Comparison of ENCODE assay signal across 20 cellular contexts in genomic region chr7:134130124-134130523, GRCh38. TPM values are rescaled to one million over a fixed set of nuclear protein-coding genes. Genes with fewer than 3 reads are reported as not detected.
"Had no signal": no experiment of that assay in that cellular context is flagged by ENCODE, and none has a peak within 500 bp of the region (broad histone marks: within the 10 kb centered on the region; RNA-seq: fewer than 3 reads in every experiment).

No MANE protein-coding gene starts in this region.

- ATAC-seq: activated T-cell treated with anti-CD3 and anti-CD28 coated beads, Interleukin-2, amount 50 U/mL, for 72 hours; left lobe of liver; naive thymus-derived CD8-positive, alpha-beta T cell; right lobe of liver had no signal

- H3K27ac Mint-ChIP-seq: activated CD4-positive, alpha-beta T cell treated with anti-CD3 and anti-CD28 coated beads, Interleukin-2, amount 10 ng/mL, durations not matched to agents 7 days and 5 days; activated naive CD8-positive, alpha-beta T cell; activated T-cell treated with anti-CD3 and anti-CD28 coated beads, Interleukin-2, amount 50 U/mL, for 72 hours; progenitor cell of endocrine pancreas had no signal

- H3K9me3 ChIP-seq: colonic mucosa, right lobe of liver, stomach, thoracic aorta had no signal

- H3K27me3 ChIP-seq: colonic mucosa, right lobe of liver, stomach had no signal

- H3K4me3 ChIP-seq: colonic mucosa, right lobe of liver, smooth muscle cell, stomach, thoracic aorta had no signal

- H3K4me3 Mint-ChIP-seq: activated CD4-positive, alpha-beta T cell treated with anti-CD3 and anti-CD28 coated beads, Interleukin-2, amount 10 ng/mL, durations not matched to agents 7 days and 5 days; activated naive CD8-positive, alpha-beta T cell; activated T-cell treated with anti-CD3 and anti-CD28 coated beads, Interleukin-2, amount 50 U/mL, for 72 hours had no signal

- DNase-seq: activated CD4-positive, alpha-beta T cell treated with anti-CD3 and anti-CD28 coated beads, Interleukin-2, amount 10 ng/mL, durations not matched to agents 7 days and 5 days; activated CD8-positive, alpha-beta memory T cell treated with anti-CD3 and anti-CD28 coated beads, Interleukin-2, amount 50 U/mL, for 48 hours; activated gamma-delta T cell treated with Interleukin-2 at 50 U/mL for 16 hours; activated T-cell treated with anti-CD3 and anti-CD28 coated beads, Interleukin-2, amount 50 U/mL, for 72 hours; amniotic stem cell; caudate nucleus; colonic mucosa; effector CD8-positive, alpha-beta T cell; foreskin melanocyte; head of caudate nucleus; mammary epithelial cell; naive thymus-derived CD8-positive, alpha-beta T cell; right lobe of liver; stomach had no signal

- H3K9me3 Mint-ChIP-seq: activated CD4-positive, alpha-beta T cell treated with anti-CD3 and anti-CD28 coated beads, Interleukin-2, amount 10 ng/mL, durations not matched to agents 7 days and 5 days; activated T-cell treated with anti-CD3 and anti-CD28 coated beads, Interleukin-2, amount 50 U/mL, for 72 hours; naive thymus-derived CD8-positive, alpha-beta T cell had no signal

- H3K36me3 Mint-ChIP-seq: activated naive CD8-positive, alpha-beta T cell; naive thymus-derived CD8-positive, alpha-beta T cell had no signal

- H3K36me3 ChIP-seq: colonic mucosa, right lobe of liver, stomach, thoracic aorta had no signal

- H3K27ac ChIP-seq: colonic mucosa, epithelial cell of prostate, right lobe of liver, stomach, thoracic aorta had no signal

- H3K4me2 ChIP-seq: smooth muscle cell had no signal

RNA-seq across cellular contexts. Expression of gene LRGUK, which starts 3.0 kb away (rescaled TPM):
- polyA plus RNA-seq: smooth muscle cell had no signal
